In the genomic region with DNA sequence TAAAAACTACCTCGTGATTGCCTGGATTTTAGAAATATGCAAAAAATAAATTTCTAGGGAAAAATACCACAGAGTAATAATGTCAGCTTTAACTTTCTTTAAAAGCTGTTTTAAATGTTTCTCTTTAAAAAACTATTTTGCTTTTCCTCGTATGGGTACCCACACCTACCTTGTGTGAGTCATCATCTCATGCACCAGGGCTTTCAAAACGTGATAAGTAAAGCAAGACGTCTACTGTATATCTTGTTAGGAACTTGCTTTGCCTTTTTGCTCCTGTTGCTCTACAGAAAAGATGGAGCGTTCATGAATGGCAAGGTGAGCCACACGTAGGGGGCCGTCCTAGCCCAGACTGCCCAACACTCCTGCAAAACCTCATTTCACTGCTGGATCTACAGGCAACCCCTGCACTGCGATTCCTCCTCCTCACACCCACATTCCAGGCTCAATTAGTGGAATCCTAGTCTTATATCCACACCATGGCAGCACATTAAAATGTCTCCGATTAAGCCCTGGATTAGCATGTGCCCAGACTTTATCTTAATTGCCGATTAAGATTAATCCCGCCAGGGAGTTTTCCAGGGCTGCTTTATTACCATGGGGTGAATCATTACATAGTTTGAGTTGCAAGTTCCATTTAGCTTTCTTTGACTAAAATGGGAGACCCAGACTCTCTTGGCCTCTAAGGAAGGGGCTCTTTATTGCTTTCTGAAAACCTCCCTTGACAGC, we compare ENCODE assay signal across 18 cellular contexts.
"Had no signal": no experiment of that assay in that cellular context is flagged by ENCODE, and none has a peak within 500 bp of the region (broad histone marks: within the 10 kb centered on the region; RNA-seq: fewer than 3 reads in every experiment).

No MANE protein-coding gene starts in this region.

- H3K4me3 ChIP-seq: gastrocnemius medialis, heart left ventricle, neural progenitor cell, prostate gland, spleen, upper lobe of right lung had no signal

- H3K27me3 Mint-ChIP-seq: naive thymus-derived CD4-positive, alpha-beta T cell; stimulated activated memory B cell treated with anti-CD40 and anti-IgM and Interleukin-4, amounts not matched to agents 10 μg/mL and 1 μg/mL and 100 μg/mL, for 72 hours had no signal

- H3K36me3 ChIP-seq: gastrocnemius medialis, heart left ventricle, neural progenitor cell, prostate gland, spleen, upper lobe of right lung had no signal

- H3K9ac ChIP-seq: neural progenitor cell had no signal

- H3K9me3 Mint-ChIP-seq: neural progenitor cell had no signal

- H2AFZ ChIP-seq: neural progenitor cell had no signal

- DNase-seq: activated effector memory CD4-positive, alpha-beta T cell treated with Interleukin-2 at 50 U/mL for 16 hours; activated naive CD4-positive, alpha-beta T cell treated with anti-CD3 and anti-CD28 coated beads, Interleukin-2, amount 50 U/mL, for 16 hours; cerebellar nuclear complex; cortex of kidney; gastrocnemius medialis; heart left ventricle; mesenchymal stem cell; naive thymus-derived CD4-positive, alpha-beta T cell; spleen; stimulated activated CD4-positive, alpha-beta T cell treated with anti-CD3 and anti-CD28 coated beads, Interleukin-4, amount 100 ng/mL, for 4 hours; T-cell; T-helper 9 cell; upper lobe of right lung had no signal

- H3K27ac Mint-ChIP-seq: naive thymus-derived CD4-positive, alpha-beta T cell; neural progenitor cell; stimulated activated memory B cell treated with anti-CD40 and anti-IgM and Interleukin-4, amounts not matched to agents 10 μg/mL and 1 μg/mL and 100 μg/mL, for 72 hours; T-cell had no signal

- H3K4me3 Mint-ChIP-seq: naive thymus-derived CD4-positive, alpha-beta T cell; neural progenitor cell; stimulated activated memory B cell treated with anti-CD40 and anti-IgM and Interleukin-4, amounts not matched to agents 10 μg/mL and 1 μg/mL and 100 μg/mL, for 72 hours; T-cell had no signal

- H3K36me3 Mint-ChIP-seq: neural progenitor cell; stimulated activated memory B cell treated with anti-CD40 and anti-IgM and Interleukin-4, amounts not matched to agents 10 μg/mL and 1 μg/mL and 100 μg/mL, for 72 hours had no signal

- H3K4me2 ChIP-seq: neural progenitor cell had no signal

- H3K9me3 ChIP-seq: gastrocnemius medialis, prostate gland, upper lobe of right lung had no signal

- ATAC-seq: activated CD4-positive, CD25-positive, alpha-beta regulatory T cell treated with anti-CD3 and anti-CD28 coated beads, Interleukin-2, amount 50 U/mL, for 24 hours; gastrocnemius medialis; heart left ventricle; naive thymus-derived CD4-positive, alpha-beta T cell; sciatic nerve; stimulated activated memory B cell treated with anti-CD40 and anti-IgM and Interleukin-4, amounts not matched to agents 10 μg/mL and 1 μg/mL and 100 μg/mL, for 72 hours; upper lobe of right lung had no signal

- H3K27ac ChIP-seq: gastrocnemius medialis, heart left ventricle, neural progenitor cell, prostate gland, spleen, upper lobe of right lung had no signal

- H3K4me1 ChIP-seq: gastrocnemius medialis, heart left ventricle, prostate gland, spleen, upper lobe of right lung had no signal

- H3K27me3 ChIP-seq: gastrocnemius medialis, heart left ventricle, neural progenitor cell, spleen, upper lobe of right lung had no signal
